10 cellular contexts compared by ENCODE assay signal in genomic region chrX:130083656-130084382, GRCh38. TPM values are rescaled to one million over a fixed set of nuclear protein-coding genes. Genes with fewer than 3 reads are reported as not detected.
A peak's percentile ranks its signal among the peaks of the same experiment; 100 is the strongest.
DNase-seq lines count a peak whose midpoint lies in the region; ATAC-seq and TF ChIP-seq lines count a peak whose summit lies in the region.
"Had no signal": no experiment of that assay in that cellular context is flagged by ENCODE, and none has a peak within 500 bp of the region (broad histone marks: within the 10 kb centered on the region; RNA-seq: fewer than 3 reads in every experiment).

No MANE protein-coding gene starts in this region.

- H3K4me3 ChIP-seq in PC-9, result no peak overlapping the region

- no peak overlapping the region for H2AFZ ChIP-seq in PC-9

- no peaks in the 10 kb centered on the region for H3K27me3 Mint-ChIP-seq in natural killer cell (ENCODE audit: low read depth in 2 of 2)

- H3K36me3 Mint-ChIP-seq in natural killer cell, result no peaks in the 10 kb centered on the region

- TF ChIP-seq POLR2A in GM18505 (IDR thresholded peaks at IDR 0.05; ENCODE audit: borderline replicate concordance, extremely low read depth, insufficient read depth, insufficient read length), result peak; percentile 18

- peaks cover 30% of the 10 kb centered on the region for H3K79me2 ChIP-seq in PC-9 (ENCODE audit: low read depth)

- TF ChIP-seq CTCF in PC-9 (conservative IDR thresholded peaks at IDR 0.05) (no peak), natural killer cell (IDR thresholded peaks at IDR 0.05) (no peak)

- H3K4me2 ChIP-seq in PC-9, result peak overlapping the region; percentile 16; the same call in 1 of the 2 replicates

- peaks cover 68 to 73% of the 10 kb centered on the region in 2 donors for H3K4me1 Mint-ChIP-seq in natural killer cell

- peaks cover 4% of the 10 kb centered on the region for H3K4me1 ChIP-seq in PC-9 (replicated peaks; ENCODE audit: insufficient read depth)

- H3K4me3 Mint-ChIP-seq in natural killer cell, result peak overlapping the region; percentile 88

- no peak overlapping the region for H3K27ac ChIP-seq in PC-9

- peak overlapping the region; percentile 84 to 88 for H3K27ac Mint-ChIP-seq in natural killer cell

- H3K9me3 ChIP-seq in PC-9 (ENCODE audit: insufficient read depth, low read depth), result no peaks in the 10 kb centered on the region

- no peaks in the 10 kb centered on the region for H3K9me2 ChIP-seq in PC-9 (ENCODE audit: insufficient read depth)

- CTCF ChIA-PET in PC-9 (lab: Charles Lee), result no interaction called here

- BruUV-seq in PC-9 (replicated peaks; lab: Mats Ljungman, UMichigan), result no TSS peak

- H3K9me3 Mint-ChIP-seq in natural killer cell, result no peaks in the 10 kb centered on the region

- 0 out of 2 replicates have a peak, but pooled peaks cover 7% of the 10 kb centered on the region for H3K36me3 ChIP-seq in PC-9 (ENCODE audit: low read depth)

- ATAC-seq in GM18505 (IDR thresholded peaks at IDR 0.05; ENCODE audit: unreplicated experiment) (no peak), HG02571 (IDR thresholded peaks at IDR 0.05; ENCODE audit: unreplicated experiment) (peak; percentile 31), natural killer cell (no peak), HG02840 (IDR thresholded peaks at IDR 0.05; ENCODE audit: low FRiP score, unreplicated experiment) (no peak)

- POLR2A ChIA-PET in PC-9 (lab: Charles Lee; ENCODE audit: unreplicated experiment), result no interaction called here

- peaks cover 20% of the 10 kb centered on the region for H3F3A ChIP-seq in PC-9 (ENCODE audit: insufficient read depth, low read depth)

- peaks cover 12% of the 10 kb centered on the region for H4K20me1 ChIP-seq in PC-9 (ENCODE audit: insufficient read depth)

- no peaks in the 10 kb centered on the region for H3K27me3 ChIP-seq in PC-9 (ENCODE audit: insufficient read depth, low read depth)

- intact Hi-C loops in PC-9 (cut with micrococcal nuclease; ENCODE audit: unreplicated experiment), result no loop called here
- intact Hi-C loops in natural killer cell (cut with micrococcal nuclease), result loop anchor here (2.0 to 5.0 kb wide), 2 partner anchors 23 to 88 kb away; partner anchors contain the start of gene RAB33A

- DNase-seq in PC-9, result no peak
- DNase-seq in natural killer cell, result no peak
- DNase-seq in islet precursor cell, result no peak
- no peak for DNase-seq in NCI-H526 treated with DMSO at 0.1 percent for 48 hours (lab: John Stamatoyannopoulos, UW)
- no peak for DNase-seq in NCI-H187 treated with DMSO at 0.1 percent for 48 hours (lab: John Stamatoyannopoulos, UW)
- DNase-seq: anterior cingulate cortex, NCI-H69 had no signal

RNA-seq across cellular contexts. Expression of gene ELF4, which starts 26.5 kb away (rescaled TPM):
- total RNA-seq in PC-9 (2021) (53.0 and 60.3 TPM in 2 replicates), natural killer cell (100 to 1,000 TPM in 1 of 3 donors, 10 to 100 TPM in 2; 83.3 to 105 (median 98.7) TPM)
